Comparison of ENCODE assay signal across 18 cellular contexts in the genomic region with DNA sequence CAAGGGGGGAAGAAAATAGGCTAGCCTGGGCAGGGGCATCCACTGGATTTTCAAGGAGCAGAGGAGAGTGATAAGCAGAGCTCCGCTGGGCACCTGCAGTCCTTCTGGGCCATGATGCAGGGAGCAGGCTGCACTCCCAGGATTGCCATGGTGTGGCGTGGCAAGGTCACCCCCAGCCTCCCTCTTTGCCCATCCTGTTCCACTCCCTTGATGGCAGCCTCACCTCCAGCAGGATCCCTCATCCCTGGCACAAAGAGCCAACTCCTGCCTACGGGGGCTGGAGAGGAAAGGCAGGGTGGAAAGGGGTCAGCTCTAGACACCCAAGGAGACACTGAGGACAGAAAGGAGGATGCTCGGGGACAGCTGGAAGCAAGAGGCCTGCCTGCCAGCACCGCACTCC. TPM values are rescaled to one million over a fixed set of nuclear protein-coding genes. Genes with fewer than 3 reads are reported as not detected.
DNase-seq lines count a peak whose midpoint lies in the region; ATAC-seq and TF ChIP-seq lines count a peak whose summit lies in the region.
"Had no signal": no experiment of that assay in that cellular context is flagged by ENCODE, and none has a peak within 500 bp of the region (broad histone marks: within the 10 kb centered on the region; RNA-seq: fewer than 3 reads in every experiment).

No MANE protein-coding gene starts in this region.

- H3K4me1 Mint-ChIP-seq in endodermal cell (peaks cover 14% of the 10 kb centered on the region), nephron progenitor cell (peaks cover 17% of the 10 kb centered on the region)
- H3K4me1 Mint-ChIP-seq: CD8-positive, alpha-beta memory T cell had no signal

- no peaks in the 10 kb centered on the region for H3K9me3 ChIP-seq in endodermal cell (ENCODE audit: control insufficient read depth, low read length)
- H3K9me3 ChIP-seq: BLaER1, Caco-2 had no signal

- no peaks in the 10 kb centered on the region for H3K27me3 ChIP-seq in endodermal cell (ENCODE audit: control insufficient read depth, insufficient read depth, low read length, poor library complexity, severe bottlenecking)
- H3K27me3 ChIP-seq: BLaER1 had no signal

- H3K27me3 Mint-ChIP-seq in endodermal cell (ENCODE audit: insufficient read depth) (no peaks in the 10 kb centered on the region), nephron progenitor cell (ENCODE audit: low read depth, poor library complexity) (peaks cover 11% of the 10 kb centered on the region)

- DNase-seq in cardiac septum (ENCODE audit: low spot score) (peak; percentile 63), Right ventricle myocardium superior (no peak), endodermal cell (peak; percentile 35), nephron progenitor cell (no peak), T1000 (lab: John Stamatoyannopoulos, UW) (no peak), RPMI8226 (no peak)
- DNase-seq: AML-193; Caco-2; CD8-positive, alpha-beta memory T cell; H7 had no signal

- H3K9ac ChIP-seq in endodermal cell (ENCODE audit: extremely low read depth, low read length, poor library complexity, severe bottlenecking) = no peak overlapping the region
- H3K9ac ChIP-seq: BLaER1 had no signal

- intact Hi-C loops in cardiac septum (cut with DNase I) (no loop called here), Right ventricle myocardium superior (cut with DNase I) (no loop called here)

- H3K9me3 Mint-ChIP-seq in endodermal cell (no peaks in the 10 kb centered on the region), nephron progenitor cell (no peaks in the 10 kb centered on the region)
- H3K9me3 Mint-ChIP-seq: CD8-positive, alpha-beta memory T cell; IgD-negative memory B cell had no signal

- 81 to 100% methylated on average over 3 to 5 of the region's 5 CpGs for WGBS in endodermal cell (ENCODE audit: insufficient coverage in 1 of 2, insufficient read length in 1 of 2), 2 experiments

- no peaks in the 10 kb centered on the region for H3K4me1 ChIP-seq in endodermal cell (ENCODE audit: control insufficient read depth, insufficient read depth, low read length)
- H3K4me1 ChIP-seq: Caco-2 had no signal

- no peak for ATAC-seq in Right ventricle myocardium superior (ENCODE audit: poor library complexity)
- ATAC-seq in HG03442 (IDR thresholded peaks at IDR 0.05; ENCODE audit: unreplicated experiment) = no peak
- no peak for ATAC-seq in GM18870 (IDR thresholded peaks at IDR 0.05; ENCODE audit: unreplicated experiment)

- no peak overlapping the region for H3K4me3 Mint-ChIP-seq in endodermal cell
- H3K4me3 Mint-ChIP-seq in nephron progenitor cell = no peak overlapping the region
- H3K4me3 Mint-ChIP-seq: CD8-positive, alpha-beta memory T cell; IgD-negative memory B cell had no signal

- H3K36me3 ChIP-seq in endodermal cell (ENCODE audit: control insufficient read depth, insufficient read depth, low read length) = no peaks in the 10 kb centered on the region
- H3K36me3 ChIP-seq: BLaER1 had no signal

- TF ChIP-seq CTCF in endodermal cell (conservative IDR thresholded peaks at IDR 0.05) = no peak
- no peak for TF ChIP-seq CTCF in nephron progenitor cell (IDR thresholded peaks at IDR 0.05)

- no peak overlapping the region for H3K27ac ChIP-seq in endodermal cell (ENCODE audit: low read depth, low read length)
- H3K27ac ChIP-seq: 22Rv1, BLaER1 had no signal

- no peak overlapping the region for H3K27ac Mint-ChIP-seq in endodermal cell
- peak overlapping the region; percentile 55 for H3K27ac Mint-ChIP-seq in nephron progenitor cell
- H3K27ac Mint-ChIP-seq: CD8-positive, alpha-beta memory T cell; IgD-negative memory B cell had no signal

- H3K4me3 ChIP-seq in endodermal cell (ENCODE audit: low read length) = no peak overlapping the region
- H3K4me3 ChIP-seq: BLaER1 had no signal

- H3K36me3 Mint-ChIP-seq in endodermal cell (ENCODE audit: low read depth) (no peaks in the 10 kb centered on the region), nephron progenitor cell (ENCODE audit: low read depth) (no peaks in the 10 kb centered on the region)
- H3K36me3 Mint-ChIP-seq: CD8-positive, alpha-beta memory T cell; IgD-negative memory B cell had no signal

RNA-seq across cellular contexts. Expression of a gene that starts 22.4 kb away (rescaled TPM):
- total RNA-seq in cardiac septum = 0.30 TPM
- 0.56 TPM for total RNA-seq in Right ventricle myocardium superior
- total RNA-seq in endodermal cell = 1 to 10 TPM; 1.7 to 1.8 TPM
- 1.1 TPM for polyA plus RNA-seq in endodermal cell (2013, experiment 1 of 2)
- polyA plus RNA-seq in endodermal cell (2013, experiment 2 of 2) = 0.83 TPM
- total RNA-seq: A673; Caco-2; CD8-positive, alpha-beta memory T cell; HT-29 had no signal
- polyA plus RNA-seq: CD8-positive, alpha-beta memory T cell; IgD-negative memory B cell had no signal

RNA-seq across cellular contexts. Expression of a gene that starts 29.1 kb away (rescaled TPM):
- total RNA-seq in cardiac septum = 105 TPM
- total RNA-seq in Right ventricle myocardium superior = 181 TPM
- 100 to 1,000 TPM; 129 to 155 TPM for total RNA-seq in endodermal cell
- 65.0 TPM for polyA plus RNA-seq in endodermal cell (2013, experiment 1 of 2)
- polyA plus RNA-seq in endodermal cell (2013, experiment 2 of 2) = 58.4 TPM

RNA-seq across cellular contexts. Expression of a gene that starts 35.7 kb away (rescaled TPM):
- total RNA-seq in cardiac septum (0.78 TPM), Right ventricle myocardium superior (0.43 TPM), endodermal cell (1 to 10 TPM in 1 of 2 donors, under 1 TPM in 1; 0.53 to 1.2 TPM)
- 0.18 TPM for polyA plus RNA-seq in endodermal cell (2013, experiment 1 of 2)
- polyA plus RNA-seq in endodermal cell (2013, experiment 2 of 2) = 0.17 TPM
- total RNA-seq: A673; Caco-2; CD8-positive, alpha-beta memory T cell; G401; HT-29 had no signal
- polyA plus RNA-seq: CD8-positive, alpha-beta memory T cell; IgD-negative memory B cell had no signal

RNA-seq across cellular contexts. Expression of a gene that starts 52.6 kb away (rescaled TPM):
- 873 TPM for total RNA-seq in cardiac septum
- 853 TPM for total RNA-seq in Right ventricle myocardium superior
- 1,000 to 10,000 TPM; 1,356 to 1,422 TPM for total RNA-seq in endodermal cell
- 1,137 TPM for polyA plus RNA-seq in endodermal cell (2013, experiment 1 of 2)
- 1,046 TPM for polyA plus RNA-seq in endodermal cell (2013, experiment 2 of 2)

Comparison
In these comparisons a context has a peak if more than half of its experiments do, and no peak if none do; other contexts are left out.
1. DNase-seq: peak in cardiac septum (single experiment) and endodermal cell (single experiment); none in Right ventricle myocardium superior (single experiment), nephron progenitor cell (single experiment), T1000 (single experiment) and RPMI8226 (single experiment).